In genomic region chr11:48000432-48000831, GRCh38 we compare ENCODE assay signal across 12 cellular contexts. TPM values are rescaled to one million over a fixed set of nuclear protein-coding genes. Genes with fewer than 3 reads are reported as not detected.
DNase-seq lines count a peak whose midpoint lies in the region; ATAC-seq, FAIRE-seq and TF ChIP-seq lines count a peak whose summit lies in the region.
"Had no signal": no experiment of that assay in that cellular context is flagged by ENCODE, and none has a peak within 500 bp of the region (broad histone marks: within the 10 kb centered on the region; RNA-seq: fewer than 3 reads in every experiment).

No MANE protein-coding gene starts in this region.

- H3K79me2 ChIP-seq in H1 (ENCODE audit: control insufficient read depth in 1 of 2, insufficient read depth in 2 of 2, low read length in 2 of 2): peaks cover 0 to 11% of the 10 kb centered on the region in 2 experiments; a peak in 1 of 4 replicates

- no peak for FAIRE-seq in H1 (lab: Jason Lieb, UNC)

- no peak for TF ChIP-seq RAD21 in H1 (IDR thresholded peaks at IDR 0.05 in 1 of 2, conservative IDR thresholded peaks at IDR 0.05 in 1 of 2; ENCODE audit: low read depth in 2 of 2, low read length in 2 of 2)

- CTCF ChIA-PET in T-cell (lab: Charles Lee): interaction anchor here (0.6 to 3.0 kb wide), 5 partner anchors 17 to 139 kb away, joined by 3 to 19 read pairs (median 10); no protein-coding TSS in a partner anchor
- CTCF ChIA-PET in H1 (lab: Charles Lee; ENCODE audit: partially characterized antibody): interaction anchor here (0.7 to 1.3 kb wide), 3 partner anchors 44 to 63 kb away, joined by 4 to 5 read pairs (median 4); no protein-coding TSS in a partner anchor

- no peak overlapping the region for H2BK120ac ChIP-seq in H1 (replicated peaks; ENCODE audit: low read depth, low read length)

- H3K18ac ChIP-seq in H1 (ENCODE audit: extremely low read depth, low read length): no peak overlapping the region

- H2BK15ac ChIP-seq in H1 (ENCODE audit: low read length): no peak overlapping the region

- POLR2A ChIA-PET in T-cell (lab: Charles Lee): interaction anchor here in 1 of 2 donors (1.9 kb wide), 1 partner anchor 56 kb away, joined by 6 read pairs; no protein-coding TSS in a partner anchor
- POLR2A ChIA-PET in H1 (lab: Charles Lee; ENCODE audit: partially characterized antibody): interaction anchor here (0.7 kb wide), 1 partner anchor 38 kb away, joined by 3 read pairs; no protein-coding TSS in a partner anchor

- no peak overlapping the region for H3K9ac ChIP-seq in H1 (replicated peaks in 1 of 4; ENCODE audit: extremely low read depth in 1 of 4, low read depth in 3 of 4, low read length in 3 of 4)

- TF ChIP-seq EP300 in H1 (IDR thresholded peaks at IDR 0.05; ENCODE audit: borderline replicate concordance in 1 of 2, low read depth in 2 of 2, low read length in 2 of 2) (no peak), stomach (IDR thresholded peaks at IDR 0.05) (no peak)

- H3K27ac Mint-ChIP-seq in activated T-cell treated with anti-CD3 and anti-CD28 coated beads, Interleukin-2, amount 50 U/mL, for 72 hours: peak overlapping the region; percentile 82
- H3K27ac Mint-ChIP-seq in T-cell: peak overlapping the region; percentile 92 to 100

- no peaks in the 10 kb centered on the region for H3K36me3 ChIP-seq in H1 (ENCODE audit: control insufficient read depth in 2 of 4, insufficient read depth in 4 of 4, low read length in 3 of 4)
- no peaks in the 10 kb centered on the region for H3K36me3 ChIP-seq in stomach
- H3K36me3 ChIP-seq: upper lobe of left lung had no signal

- H3K27ac ChIP-seq in H1 (ENCODE audit: low read depth, low read length): no peak overlapping the region
- peak overlapping the region in 4 of 5 donors; percentile 35 to 63 (median 52) for H3K27ac ChIP-seq in stomach

- H3K23me2 ChIP-seq in H1 (ENCODE audit: low read depth, low read length): no peaks in the 10 kb centered on the region

- TF ChIP-seq CTCF in H1 (IDR thresholded peaks at IDR 0.05; ENCODE audit: control extremely low read depth in 1 of 3, insufficient read depth in 1 of 3, low read depth in 1 of 3, low read length in 3 of 3): no peak
- TF ChIP-seq CTCF in stomach (IDR thresholded peaks at IDR 0.05): no peak

- intact Hi-C loops in stomach (cut with DNase I; ENCODE audit: low total_unique reads): no loop called here

- H3K4me3 Mint-ChIP-seq in activated T-cell treated with anti-CD3 and anti-CD28 coated beads, Interleukin-2, amount 50 U/mL, for 72 hours: peak overlapping the region; percentile 27 to 83
- peak overlapping the region in 2 of 3 donors; percentile 17 to 73 for H3K4me3 Mint-ChIP-seq in T-cell

- no peak overlapping the region for H3K23ac ChIP-seq in H1 (ENCODE audit: insufficient read length)

- peak overlapping the region; percentile 67; the same call in 1 of the 2 replicates for H2AK5ac ChIP-seq in H1 (ENCODE audit: low read depth, low read length)

- H3K27me3 ChIP-seq in H1 (replicated peaks in 1 of 4; ENCODE audit: control insufficient read depth in 3 of 4, extremely low read depth in 1 of 4, insufficient read depth in 3 of 4, low read length in 3 of 4) (no peaks in the 10 kb centered on the region), stomach (no peaks in the 10 kb centered on the region)
- H3K27me3 ChIP-seq: upper lobe of left lung had no signal

- no peak overlapping the region for H4K8ac ChIP-seq in H1 (ENCODE audit: extremely low read depth, insufficient read depth, low read length)

- H3K56ac ChIP-seq in H1 (replicated peaks; ENCODE audit: insufficient read length, low read depth, low read length): no peak overlapping the region

- WGBS in H1 (ENCODE audit: extremely low coverage in 1 of 2, insufficient coverage in 1 of 2, insufficient read length in 1 of 2, insufficient replicate concordance in 2 of 2, low coverage in 1 of 2, low lambda C conversion rate in 2 of 2, missing lambda C conversion rate in 1 of 2), 2 experiments: 88 to 100% methylated on average over 1 to 5 of the region's 5 CpGs
- 87 to 89% (median 88%) methylated on average over 5 of the region's 5 CpGs for WGBS in stomach, 5 donors

- H3K36me3 Mint-ChIP-seq in activated T-cell treated with anti-CD3 and anti-CD28 coated beads, Interleukin-2, amount 50 U/mL, for 72 hours (ENCODE audit: insufficient read depth in 2 of 2): peaks cover 0 to 4% of the 10 kb centered on the region in 2 donors
- peaks cover 5% of the 10 kb centered on the region for H3K36me3 Mint-ChIP-seq in T-cell

- H3K9me3 Mint-ChIP-seq in activated T-cell treated with anti-CD3 and anti-CD28 coated beads, Interleukin-2, amount 50 U/mL, for 72 hours: no peaks in the 10 kb centered on the region
- H3K9me3 Mint-ChIP-seq in T-cell: no peaks in the 10 kb centered on the region

- no peak overlapping the region for H3K14ac ChIP-seq in H1 (ENCODE audit: insufficient read length)

- no peak overlapping the region for H3K4me3 ChIP-seq in H1 (ENCODE audit: extremely low read depth in 1 of 4, insufficient read depth in 2 of 4, low read depth in 3 of 4, low read length in 4 of 4)
- no peak overlapping the region for H3K4me3 ChIP-seq in stomach
- H3K4me3 ChIP-seq: upper lobe of left lung had no signal

- no peak overlapping the region for H3K4ac ChIP-seq in H1 (replicated peaks; ENCODE audit: insufficient read length, low read depth, low read length)

- no peaks in the 10 kb centered on the region for H3K27me3 Mint-ChIP-seq in activated T-cell treated with anti-CD3 and anti-CD28 coated beads, Interleukin-2, amount 50 U/mL, for 72 hours (ENCODE audit: low read depth)
- no peaks in the 10 kb centered on the region for H3K27me3 Mint-ChIP-seq in T-cell

- peaks cover 84% of the 10 kb centered on the region for H3K4me1 Mint-ChIP-seq in activated T-cell treated with anti-CD3 and anti-CD28 coated beads, Interleukin-2, amount 50 U/mL, for 72 hours (ENCODE audit: low read depth)
- peaks cover 78 to 91% (median 80%) of the 10 kb centered on the region in 3 donors for H3K4me1 Mint-ChIP-seq in T-cell

- no peak overlapping the region for H4K91ac ChIP-seq in H1 (replicated peaks; ENCODE audit: insufficient read length, low read length)

- no peak overlapping the region for H2BK5ac ChIP-seq in H1 (ENCODE audit: low read depth, low read length)

- DNase-seq in activated T-cell treated with anti-CD3 and anti-CD28 coated beads, Interleukin-2, amount 50 U/mL, for 72 hours: no peak
- no peak for DNase-seq in activated T-cell treated with anti-CD3 and anti-CD28 coated beads for 4 hours
- DNase-seq in T-cell: no peak
- no peak for DNase-seq in H1 (ENCODE audit: low read depth in 1 of 2, low spot score in 2 of 2)
- DNase-seq in stomach: no peak
- no peak for DNase-seq in AG20443 (ENCODE audit: low spot score)
- DNase-seq in NCI-H2171 treated with DMSO at 0.1 percent for 48 hours (lab: John Stamatoyannopoulos, UW): no peak
- no peak for DNase-seq in ACHN
- DNase-seq: foreskin fibroblast, NCI-H1436 treated with DMSO at 0.1 percent for 48 hours, NCI-H82, upper lobe of left lung had no signal

- no peak overlapping the region for H2BK20ac ChIP-seq in H1 (ENCODE audit: low read length)

- peaks cover 0 to 2% of the 10 kb centered on the region in 2 experiments for H4K20me1 ChIP-seq in H1 (replicated peaks in 1 of 2; ENCODE audit: control insufficient read depth in 1 of 2, insufficient read depth in 2 of 2, low read length in 2 of 2)

- H3K4me2 ChIP-seq in H1 (ENCODE audit: insufficient read depth in 1 of 2, low read depth in 2 of 2, low read length in 2 of 2): no peak overlapping the region

- no peak overlapping the region for H2AFZ ChIP-seq in H1 (ENCODE audit: low read length)

- peaks cover 4 to 23% (median 13%) of the 10 kb centered on the region in 4 experiments; a peak in 6 of 7 replicates for H3K4me1 ChIP-seq in H1 (replicated peaks in 1 of 4; ENCODE audit: control insufficient read depth in 3 of 4, insufficient read depth in 4 of 4, low read length in 3 of 4)
- H3K4me1 ChIP-seq in stomach: peaks cover 35 to 87% (median 59%) of the 10 kb centered on the region in 4 donors

- H2BK12ac ChIP-seq in H1 (ENCODE audit: low read depth, low read length): no peak overlapping the region

- H3K9me3 ChIP-seq in H1 (ENCODE audit: insufficient read depth in 2 of 2, low read depth in 1 of 2, low read length in 1 of 2) (no peaks in the 10 kb centered on the region), stomach (no peaks in the 10 kb centered on the region)
- H3K9me3 ChIP-seq: upper lobe of left lung had no signal

- H3K79me1 ChIP-seq in H1 (ENCODE audit: low read depth, low read length): 0 out of 2 replicates have a peak, but pooled peaks cover 2% of the 10 kb centered on the region

- no peak overlapping the region for H4K5ac ChIP-seq in H1 (ENCODE audit: insufficient read length, low read depth, low read length)

- TF ChIP-seq POLR2A in H1 (IDR thresholded peaks at IDR 0.05; ENCODE audit: control extremely low read depth in 1 of 2, low read depth in 2 of 2, low read length in 2 of 2) (no peak), stomach (IDR thresholded peaks at IDR 0.05) (no peak)

- no peak for ATAC-seq in activated T-cell treated with anti-CD3 and anti-CD28 coated beads, Interleukin-2, amount 50 U/mL, for 72 hours (replicated peaks in 1 of 2)
- no peak for ATAC-seq in T-cell (replicated peaks in 1 of 4)

- in situ Hi-C loops in ACHN (cut with HindIII; ENCODE audit: low pct_ligation_motif_present, low pct_unique_long_range_greater_than_20kb, low sequenced_read_pairs): no loop called here

TF ChIP-seq in H1, 55 proteins besides CTCF, POLR2A, EP300 and RAD21 (continues in another document):
- no peak for TF ChIP-seq EZH2 (IDR thresholded peaks at IDR 0.05; ENCODE audit: low read depth, low read length, severe bottlenecking)
- no peak for TF ChIP-seq POU5F1 (IDR thresholded peaks at IDR 0.05; ENCODE audit: low read depth, low read length)
- no peak for TF ChIP-seq TAF1 (IDR thresholded peaks at IDR 0.05; ENCODE audit: low read depth, low read length)
- TF ChIP-seq FOSL1 (IDR thresholded peaks at IDR 0.05; ENCODE audit: insufficient read depth, low read depth, low read length): no peak
- TF ChIP-seq TBP (IDR thresholded peaks at IDR 0.05; ENCODE audit: low read depth, low read length): no peak

RNA-seq across cellular contexts. Expression of gene PTPRJ, which starts 20.1 kb away (rescaled TPM):
- 10 to 100 TPM; 36.6 to 50.6 TPM for total RNA-seq in activated T-cell treated with anti-CD3 and anti-CD28 coated beads, Interleukin-2, amount 50 U/mL, for 72 hours
- total RNA-seq in T-cell (10 to 100 TPM; 44.8 to 71.0 (median 57.9) TPM), stomach (100 to 1,000 TPM in 1 of 5 donors, 10 to 100 TPM in 3, 1 to 10 TPM in 1; 4.7 to 351 (median 44.3) TPM)
- 21.6 and 22.6 TPM in 2 replicates for total RNA-seq in H1 (2021; fragmentation: NEBNext Ultra II Directional; extraction: Animal tissue kit (Norgen Biotek cat#: 25700))
- polyA plus RNA-seq in H1 (2011; rRNA removed) (4.2 and 4.4 TPM in 2 replicates), stomach (1 to 10 TPM; 2.6 to 6.0 (median 3.2) TPM)
- polyA plus RNA-seq in H1 (2011; cell fraction: cytosol; rRNA removed): 4.9 TPM
- polyA plus RNA-seq in H1 (2011; cell fraction: nucleus; rRNA removed): 6.3 TPM
- polyA plus RNA-seq in H1 (2012, experiment 1 of 2): 8.3 to 11.1 TPM (median 9.2 TPM) in 4 replicates
- 2.5 TPM for polyA plus RNA-seq in H1 (2012, experiment 2 of 2)
- polyA plus RNA-seq in H1 (2013, experiment 1 of 2): 13.2 TPM
- 14.0 TPM for polyA plus RNA-seq in H1 (2013, experiment 2 of 2)
- 9.0 and 9.8 TPM in 2 replicates for polyA minus RNA-seq in H1 (2011; rRNA and poly(A)+ RNA removed)
- 8.5 TPM for polyA minus RNA-seq in H1 (2011; cell fraction: cytosol; rRNA and poly(A)+ RNA removed)
- polyA minus RNA-seq in H1 (2011; cell fraction: nucleus; rRNA and poly(A)+ RNA removed): 7.9 TPM
